In the genomic region with DNA sequence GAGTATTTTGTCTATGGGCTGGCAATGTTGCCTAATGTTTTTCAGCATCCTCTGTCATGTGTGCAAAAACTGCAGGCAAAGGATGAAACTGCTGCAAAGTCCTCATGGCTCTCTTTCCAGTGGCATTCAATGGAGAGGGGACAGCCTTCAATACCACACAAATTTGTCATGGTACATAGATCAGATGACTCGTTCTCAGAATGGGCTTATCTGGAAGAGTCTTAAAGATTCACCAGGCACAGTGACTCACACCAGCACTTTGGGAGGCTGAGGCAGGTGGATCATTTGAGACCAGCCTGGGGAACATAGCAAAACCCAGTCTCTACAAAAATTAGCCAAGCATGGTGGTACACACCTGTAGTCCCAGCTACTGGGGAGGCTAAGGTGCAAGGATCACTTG, we compare ENCODE assay signal across 24 cellular contexts. TPM values are rescaled to one million over a fixed set of nuclear protein-coding genes. Genes with fewer than 3 reads are reported as not detected.
DNase-seq lines count a peak whose midpoint lies in the region; ATAC-seq, FAIRE-seq and TF ChIP-seq lines count a peak whose summit lies in the region.
"Had no signal": no experiment of that assay in that cellular context is flagged by ENCODE, and none has a peak within 500 bp of the region (broad histone marks: within the 10 kb centered on the region; RNA-seq: fewer than 3 reads in every experiment).

No MANE protein-coding gene starts in this region.

- peaks cover 16% of the 10 kb centered on the region for H3K79me2 ChIP-seq in keratinocyte (ENCODE audit: control insufficient read depth, insufficient read depth, low read length)

- no peaks in the 10 kb centered on the region for H3K4me1 Mint-ChIP-seq in glutamatergic neuron (ENCODE audit: low read depth, unreplicated experiment)

- no peaks in the 10 kb centered on the region for H4K20me1 ChIP-seq in keratinocyte (ENCODE audit: control insufficient read depth, extremely low read depth, insufficient read depth, low read length)

- no peak overlapping the region for H3K4me3 ChIP-seq in keratinocyte (ENCODE audit: control insufficient read depth in 2 of 3, extremely low read depth in 1 of 3, insufficient read depth in 2 of 3, low read depth in 1 of 3, low read length in 3 of 3)
- H3K4me3 ChIP-seq: dorsolateral prefrontal cortex, thoracic aorta had no signal

- H3K4me3 Mint-ChIP-seq in glutamatergic neuron (ENCODE audit: unreplicated experiment) = no peak overlapping the region
- H3K4me3 Mint-ChIP-seq: activated CD8-positive, alpha-beta memory T cell treated with anti-CD3 and anti-CD28 coated beads, Interleukin-2, amount 10 ng/mL, durations not matched to agents 7 days and 5 days had no signal

- no peak for FAIRE-seq in RCC 7860 (lab: Jason Lieb, UNC)
- FAIRE-seq in keratinocyte (lab: Jason Lieb, UNC) = peak; percentile 26
- FAIRE-seq: frontal cortex had no signal

- no peaks in the 10 kb centered on the region for H3K27me3 ChIP-seq in keratinocyte (ENCODE audit: control insufficient read depth, extremely low read depth, insufficient read depth, low read length)
- H3K27me3 ChIP-seq: BE2C, dorsolateral prefrontal cortex had no signal

- no peak overlapping the region for H3K27ac Mint-ChIP-seq in glutamatergic neuron (ENCODE audit: unreplicated experiment)
- H3K27ac Mint-ChIP-seq: activated CD8-positive, alpha-beta memory T cell treated with anti-CD3 and anti-CD28 coated beads, Interleukin-2, amount 10 ng/mL, durations not matched to agents 7 days and 5 days had no signal

- H3K4me2 ChIP-seq in keratinocyte (ENCODE audit: control insufficient read depth, extremely low read depth, insufficient read depth, low read depth, low read length) = no peak overlapping the region

- no peak for TF ChIP-seq CTCF in keratinocyte (optimal IDR thresholded peaks at IDR 0.05 in 1 of 3, IDR thresholded peaks at IDR 0.05 in 1 of 3, conservative IDR thresholded peaks at IDR 0.05 in 1 of 3; ENCODE audit: extremely low read depth in 1 of 3, insufficient read depth in 2 of 3, low read length in 3 of 3)
- no peak for TF ChIP-seq CTCF in glutamatergic neuron (IDR thresholded peaks at IDR 0.05; ENCODE audit: partially characterized antibody, unreplicated experiment)

- no peaks in the 10 kb centered on the region for H3K36me3 Mint-ChIP-seq in glutamatergic neuron (ENCODE audit: unreplicated experiment)

- no peak overlapping the region for H3K27ac ChIP-seq in keratinocyte (ENCODE audit: control insufficient read depth, insufficient read depth, low read length)
- H3K27ac ChIP-seq: dorsolateral prefrontal cortex, epithelial cell of prostate, thoracic aorta had no signal

- peaks cover 29% of the 10 kb centered on the region for H3K4me1 ChIP-seq in keratinocyte (ENCODE audit: control insufficient read depth, extremely low read depth, insufficient read depth, low read length)

- DNase-seq in ACHN = peak; percentile 17
- peak; percentile 13 for DNase-seq in AG08396 (ENCODE audit: low spot score)
- DNase-seq in RCC 7860 (ENCODE audit: low spot score) = peak; percentile 26
- DNase-seq in keratinocyte (ENCODE audit: low read depth, low spot score) = no peak
- no peak for DNase-seq in glutamatergic neuron
- DNase-seq: activated CD8-positive, alpha-beta memory T cell treated with anti-CD3 and anti-CD28 coated beads, Interleukin-2, amount 10 ng/mL, durations not matched to agents 7 days and 5 days; activated gamma-delta T cell; BE2C; central memory CD4-positive, alpha-beta T cell; DMS79 treated with DMSO at 0.1 percent for 48 hours; dorsolateral prefrontal cortex; H7; NCI-H1048; NCI-H2081; occipital lobe; stimulated activated CD4-positive, alpha-beta T cell treated with anti-CD3 and anti-CD28 coated beads, Interleukin-12 subunit alpha, Interleukin-12 subunit beta, amount 100 ng/mL, for 4 hours; T-helper 2 cell had no signal

- in situ Hi-C loops in ACHN (cut with HindIII; ENCODE audit: low pct_ligation_motif_present, low pct_unique_long_range_greater_than_20kb, low sequenced_read_pairs) = no loop called here

- H3K36me3 ChIP-seq in keratinocyte (ENCODE audit: control insufficient read depth in 2 of 2, extremely low read depth in 1 of 2, insufficient read depth in 2 of 2, low read length in 2 of 2) = peaks cover 0 to 15% of the 10 kb centered on the region in 2 experiments

- H3K9me3 Mint-ChIP-seq in glutamatergic neuron (ENCODE audit: unreplicated experiment) = no peaks in the 10 kb centered on the region

- no peak overlapping the region for H3K9ac ChIP-seq in keratinocyte (ENCODE audit: control insufficient read depth, extremely low read depth, insufficient read depth, low read length)

- no peak overlapping the region for H2AFZ ChIP-seq in keratinocyte (ENCODE audit: control insufficient read depth, low read length)

- no peaks in the 10 kb centered on the region for H3K9me3 ChIP-seq in keratinocyte (ENCODE audit: control insufficient read depth, low read depth, low read length)
- H3K9me3 ChIP-seq: BE2C, thoracic aorta had no signal

- dilution Hi-C loops in keratinocyte (cut with MboI; ENCODE audit: extremely low pct_ligation_motif_present, low sequenced_read_pairs) = loop anchor here (5.0 kb wide), 1 partner anchor 116 kb away; no protein-coding TSS in a partner anchor

- no peak for ATAC-seq in GM19455 (IDR thresholded peaks at IDR 0.05; ENCODE audit: unreplicated experiment)
- ATAC-seq in GM19023 (IDR thresholded peaks at IDR 0.05; ENCODE audit: unreplicated experiment) = no peak
- ATAC-seq: activated CD8-positive, alpha-beta memory T cell treated with anti-CD3 and anti-CD28 coated beads, Interleukin-2, amount 10 ng/mL, durations not matched to agents 7 days and 5 days; Panc1 had no signal

- no peaks in the 10 kb centered on the region for H3K9me1 ChIP-seq in keratinocyte (ENCODE audit: control insufficient read depth, extremely low read depth, insufficient read depth, low read length)

- peaks cover 1% of the 10 kb centered on the region for H3K27me3 Mint-ChIP-seq in glutamatergic neuron (ENCODE audit: unreplicated experiment)
- H3K27me3 Mint-ChIP-seq: activated CD8-positive, alpha-beta memory T cell treated with anti-CD3 and anti-CD28 coated beads, Interleukin-2, amount 10 ng/mL, durations not matched to agents 7 days and 5 days had no signal

RNA-seq across cellular contexts. Expression of gene CDKN2AIPNL, which starts 5.3 kb away (rescaled TPM):
- 17.4 to 28.4 TPM (median 22.2 TPM) in 3 replicates for polyA plus RNA-seq in keratinocyte
- polyA plus RNA-seq in keratinocyte (2011; ENCODE audit: low read depth) = 7.3 TPM
- 21.3 and 24.9 TPM in 2 replicates for polyA plus RNA-seq in keratinocyte (2011; cell fraction: cytosol; rRNA removed)
- polyA plus RNA-seq in keratinocyte (2011; cell fraction: nucleus; rRNA removed) = 3.8 and 5.3 TPM in 2 replicates
- 12.3 and 24.7 TPM in 2 replicates for polyA plus RNA-seq in keratinocyte (2012; ENCODE audit: low replicate concordance)
- polyA minus RNA-seq in keratinocyte = 5.7 to 6.4 TPM (median 6.2 TPM) in 3 replicates
- 16.5 TPM for polyA minus RNA-seq in keratinocyte (2011; cell fraction: cytosol; rRNA and poly(A)+ RNA removed)
- 0.84 and 2.2 TPM in 2 replicates for polyA minus RNA-seq in keratinocyte (2011; cell fraction: nucleus; rRNA and poly(A)+ RNA removed)
- 41.3 TPM for total RNA-seq in glutamatergic neuron (ENCODE audit: unreplicated experiment)

RNA-seq across cellular contexts. Expression of gene UBE2B, which starts 35.0 kb away (rescaled TPM):
- polyA plus RNA-seq in keratinocyte = 31.7 to 73.5 TPM (median 39.3 TPM) in 3 replicates
- 67.6 TPM for polyA plus RNA-seq in keratinocyte (2011; ENCODE audit: low read depth)
- polyA plus RNA-seq in keratinocyte (2011; cell fraction: cytosol; rRNA removed) = 55.5 and 107 TPM in 2 replicates
- polyA plus RNA-seq in keratinocyte (2011; cell fraction: nucleus; rRNA removed) = 35.3 and 58.3 TPM in 2 replicates
- 60.1 and 182 TPM in 2 replicates for polyA plus RNA-seq in keratinocyte (2012; ENCODE audit: low replicate concordance)
- polyA minus RNA-seq in keratinocyte = 9.5 to 21.0 TPM (median 11.4 TPM) in 3 replicates
- polyA minus RNA-seq in keratinocyte (2011; cell fraction: cytosol; rRNA and poly(A)+ RNA removed) = 25.3 TPM
- 9.6 and 13.4 TPM in 2 replicates for polyA minus RNA-seq in keratinocyte (2011; cell fraction: nucleus; rRNA and poly(A)+ RNA removed)
- 67.3 TPM for total RNA-seq in glutamatergic neuron (ENCODE audit: unreplicated experiment)

RNA-seq across cellular contexts. Expression of gene CDKL3, which starts 39.4 kb away (rescaled TPM):
- polyA plus RNA-seq in keratinocyte = 0.45 to 1.7 TPM (median 1.6 TPM) in 3 replicates
- polyA plus RNA-seq in keratinocyte (2011; ENCODE audit: low read depth) = 2.6 TPM
- polyA plus RNA-seq in keratinocyte (2011; cell fraction: cytosol; rRNA removed) = 1.1 and 1.4 TPM in 2 replicates
- polyA plus RNA-seq in keratinocyte (2011; cell fraction: nucleus; rRNA removed) = 1.3 and 1.4 TPM in 2 replicates
- polyA plus RNA-seq in keratinocyte (2012; ENCODE audit: low replicate concordance) = 1.2 and 2.4 TPM in 2 replicates
- polyA minus RNA-seq in keratinocyte = not detected in 3 replicates
- polyA minus RNA-seq in keratinocyte (2011; cell fraction: cytosol; rRNA and poly(A)+ RNA removed) = not detected
- 0.63 TPM in 1 of 2 replicates, not detected in the other for polyA minus RNA-seq in keratinocyte (2011; cell fraction: nucleus; rRNA and poly(A)+ RNA removed)
- total RNA-seq in glutamatergic neuron (ENCODE audit: unreplicated experiment) = 4.2 TPM
- total RNA-seq: HT-29 had no signal

Comparison
In these comparisons a context has a peak if more than half of its experiments do, and no peak if none do; other contexts are left out.
1. DNase-seq: peak in ACHN (single experiment), AG08396 (single experiment) and RCC 7860 (single experiment); none in keratinocyte (single experiment) and glutamatergic neuron (single experiment).